ENCODE assay signal across 9 cellular contexts in the genomic region with DNA sequence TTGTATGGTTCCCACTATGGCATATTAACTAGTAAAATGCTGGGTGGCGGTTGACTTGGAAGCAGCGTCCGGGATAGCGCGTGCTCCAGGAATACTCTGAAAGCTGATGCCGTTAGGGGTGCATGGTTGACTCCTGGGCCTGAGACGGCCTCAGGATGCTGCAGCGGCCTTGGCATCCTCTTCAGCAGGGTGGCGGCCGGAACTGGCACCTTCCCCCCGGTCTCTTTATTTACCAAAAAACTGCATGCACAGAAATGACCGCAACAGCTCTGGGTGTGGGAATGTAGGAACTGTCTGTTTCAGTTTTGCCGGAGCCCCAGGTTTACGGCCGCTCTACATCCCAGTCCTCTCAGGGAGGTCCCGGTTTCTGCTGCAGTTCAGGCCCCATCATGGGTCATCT. TPM values are rescaled to one million over a fixed set of nuclear protein-coding genes. Genes with fewer than 3 reads are reported as not detected.
DNase-seq lines count a peak whose midpoint lies in the region; ATAC-seq, FAIRE-seq and TF ChIP-seq lines count a peak whose summit lies in the region.
"Had no signal": no experiment of that assay in that cellular context is flagged by ENCODE, and none has a peak within 500 bp of the region (broad histone marks: within the 10 kb centered on the region; RNA-seq: fewer than 3 reads in every experiment).

No MANE protein-coding gene starts in this region.

- peaks cover 6% of the 10 kb centered on the region for H3K9me1 ChIP-seq in keratinocyte (ENCODE audit: control insufficient read depth, extremely low read depth, insufficient read depth, low read length)

- peaks cover 92% of the 10 kb centered on the region for H3K36me3 Mint-ChIP-seq in activated T-cell treated with anti-CD3 and anti-CD28 coated beads, Interleukin-2, amount 50 U/mL, for 24 hours (ENCODE audit: low read depth)
- H3K36me3 Mint-ChIP-seq in activated T-cell treated with anti-CD3 and anti-CD28 coated beads, Interleukin-2, amount 50 U/mL, for 4 hours (ENCODE audit: insufficient read depth) = peaks cover 45% of the 10 kb centered on the region
- peaks cover 19% of the 10 kb centered on the region for H3K36me3 Mint-ChIP-seq in activated naive CD8-positive, alpha-beta T cell
- H3K36me3 Mint-ChIP-seq in nephron progenitor cell (ENCODE audit: low read depth) = peaks cover 30% of the 10 kb centered on the region

- in situ Hi-C loops in GM13976 (cut with MboI; ENCODE audit: low sequenced_read_pairs, unreplicated experiment) = no loop called here

- H3K4me3 ChIP-seq in keratinocyte (ENCODE audit: control insufficient read depth in 2 of 3, extremely low read depth in 1 of 3, insufficient read depth in 2 of 3, low read depth in 1 of 3, low read length in 3 of 3) (peak overlapping the region in 2 of 3 experiments; percentile 30 to 63), tibial artery (peak overlapping the region; percentile 18 to 29)

- H4K20me1 ChIP-seq in keratinocyte (ENCODE audit: control insufficient read depth, extremely low read depth, insufficient read depth, low read length) = no peaks in the 10 kb centered on the region

- TF ChIP-seq CTCF in keratinocyte (optimal IDR thresholded peaks at IDR 0.05 in 1 of 3, IDR thresholded peaks at IDR 0.05 in 1 of 3, conservative IDR thresholded peaks at IDR 0.05 in 1 of 3; ENCODE audit: extremely low read depth in 1 of 3, insufficient read depth in 2 of 3, low read length in 3 of 3) (no peak), tibial artery (IDR thresholded peaks at IDR 0.05) (no peak), nephron progenitor cell (IDR thresholded peaks at IDR 0.05) (no peak), GM13976 (IDR thresholded peaks at IDR 0.05; ENCODE audit: borderline replicate concordance, control extremely low read depth, extremely low read depth, insufficient read depth, missing control alignments) (no peak)

- H3K27me3 ChIP-seq in keratinocyte (ENCODE audit: control insufficient read depth, extremely low read depth, insufficient read depth, low read length) (no peaks in the 10 kb centered on the region), tibial artery (no peaks in the 10 kb centered on the region)

- no peak for ATAC-seq in activated T-cell treated with anti-CD3 and anti-CD28 coated beads, Interleukin-2, amount 50 U/mL, for 4 hours
- no peak for ATAC-seq in GM21381 (IDR thresholded peaks at IDR 0.05; ENCODE audit: unreplicated experiment)

- H3K9me3 ChIP-seq in keratinocyte (ENCODE audit: control insufficient read depth, low read depth, low read length) = no peaks in the 10 kb centered on the region
- no peaks in the 10 kb centered on the region for H3K9me3 ChIP-seq in tibial artery

- DNase-seq in activated T-cell treated with anti-CD3 and anti-CD28 coated beads, Interleukin-2, amount 50 U/mL, for 24 hours = no peak
- DNase-seq in activated T-cell treated with anti-CD3 and anti-CD28 coated beads, Interleukin-2, amount 50 U/mL, for 4 hours = no peak
- no peak for DNase-seq in keratinocyte (ENCODE audit: low read depth, low spot score)
- DNase-seq in tibial artery = peak in 1 of 2 donors; percentile 68
- DNase-seq in nephron progenitor cell = no peak
- DNase-seq in GM13976 (ENCODE audit: low spot score) = no peak
- DNase-seq: C1 segment of cervical spinal cord had no signal

- dilution Hi-C loops in keratinocyte (cut with MboI; ENCODE audit: extremely low pct_ligation_motif_present, low sequenced_read_pairs) = no loop called here

- peak overlapping the region; percentile 60 for H3K4me3 Mint-ChIP-seq in activated T-cell treated with anti-CD3 and anti-CD28 coated beads, Interleukin-2, amount 50 U/mL, for 24 hours
- no peak overlapping the region for H3K4me3 Mint-ChIP-seq in activated T-cell treated with anti-CD3 and anti-CD28 coated beads, Interleukin-2, amount 50 U/mL, for 4 hours
- no peak overlapping the region for H3K4me3 Mint-ChIP-seq in activated naive CD8-positive, alpha-beta T cell
- no peak overlapping the region for H3K4me3 Mint-ChIP-seq in nephron progenitor cell

- no peak for FAIRE-seq in keratinocyte (lab: Jason Lieb, UNC)

- H3K9me3 Mint-ChIP-seq in activated T-cell treated with anti-CD3 and anti-CD28 coated beads, Interleukin-2, amount 50 U/mL, for 24 hours = no peaks in the 10 kb centered on the region
- H3K9me3 Mint-ChIP-seq in activated T-cell treated with anti-CD3 and anti-CD28 coated beads, Interleukin-2, amount 50 U/mL, for 4 hours = no peaks in the 10 kb centered on the region
- H3K9me3 Mint-ChIP-seq in activated naive CD8-positive, alpha-beta T cell (ENCODE audit: low read depth) = no peaks in the 10 kb centered on the region
- peaks cover 3% of the 10 kb centered on the region for H3K9me3 Mint-ChIP-seq in nephron progenitor cell

- H3K36me3 ChIP-seq in keratinocyte (ENCODE audit: control insufficient read depth in 2 of 2, extremely low read depth in 1 of 2, insufficient read depth in 2 of 2, low read length in 2 of 2) = peaks cover 13 to 27% of the 10 kb centered on the region in 2 experiments
- peaks cover 0 to 20% (median 10%) of the 10 kb centered on the region in 3 donors for H3K36me3 ChIP-seq in tibial artery

- peaks cover 70% of the 10 kb centered on the region for H3K79me2 ChIP-seq in keratinocyte (ENCODE audit: control insufficient read depth, insufficient read depth, low read length)

- H3K27ac Mint-ChIP-seq in activated T-cell treated with anti-CD3 and anti-CD28 coated beads, Interleukin-2, amount 50 U/mL, for 24 hours = peak overlapping the region; percentile 96
- peak overlapping the region; percentile 92 for H3K27ac Mint-ChIP-seq in activated naive CD8-positive, alpha-beta T cell
- H3K27ac Mint-ChIP-seq in nephron progenitor cell = no peak overlapping the region

- intact Hi-C loops in tibial artery (cut with DNase I; ENCODE audit: low total_unique reads) = no loop called here

- H3K4me1 Mint-ChIP-seq in activated T-cell treated with anti-CD3 and anti-CD28 coated beads, Interleukin-2, amount 50 U/mL, for 24 hours (ENCODE audit: low read depth) = peaks cover 72% of the 10 kb centered on the region
- peaks cover 61% of the 10 kb centered on the region for H3K4me1 Mint-ChIP-seq in activated T-cell treated with anti-CD3 and anti-CD28 coated beads, Interleukin-2, amount 50 U/mL, for 4 hours (ENCODE audit: low read depth)
- peaks cover 54% of the 10 kb centered on the region for H3K4me1 Mint-ChIP-seq in activated naive CD8-positive, alpha-beta T cell (ENCODE audit: low read depth)
- peaks cover 45% of the 10 kb centered on the region for H3K4me1 Mint-ChIP-seq in nephron progenitor cell

- H2AFZ ChIP-seq in keratinocyte (ENCODE audit: control insufficient read depth, low read length) = no peak overlapping the region

- peak overlapping the region; percentile 85 for H3K27ac ChIP-seq in keratinocyte (ENCODE audit: control insufficient read depth, insufficient read depth, low read length)
- H3K27ac ChIP-seq in tibial artery = peak overlapping the region; percentile 72 to 81

- H3K9ac ChIP-seq in keratinocyte (ENCODE audit: control insufficient read depth, extremely low read depth, insufficient read depth, low read length) = peak overlapping the region; percentile 41

- H3K27me3 Mint-ChIP-seq in activated T-cell treated with anti-CD3 and anti-CD28 coated beads, Interleukin-2, amount 50 U/mL, for 24 hours = no peaks in the 10 kb centered on the region
- no peaks in the 10 kb centered on the region for H3K27me3 Mint-ChIP-seq in activated T-cell treated with anti-CD3 and anti-CD28 coated beads, Interleukin-2, amount 50 U/mL, for 4 hours (ENCODE audit: low read depth)
- no peaks in the 10 kb centered on the region for H3K27me3 Mint-ChIP-seq in activated naive CD8-positive, alpha-beta T cell
- no peaks in the 10 kb centered on the region for H3K27me3 Mint-ChIP-seq in nephron progenitor cell (ENCODE audit: low read depth, poor library complexity)

- H3K4me2 ChIP-seq in keratinocyte (ENCODE audit: control insufficient read depth, extremely low read depth, insufficient read depth, low read depth, low read length) = peak overlapping the region; percentile 54

- H3K4me1 ChIP-seq in keratinocyte (ENCODE audit: control insufficient read depth, extremely low read depth, insufficient read depth, low read length) (peaks cover 57% of the 10 kb centered on the region), tibial artery (peaks cover 3 to 52% (median 22%) of the 10 kb centered on the region in 4 donors)

RNA-seq across cellular contexts. Expression of gene PFKP, which starts 28.8 kb away (rescaled TPM):
- 100 to 1,000 TPM; 239 to 271 (median 253) TPM for total RNA-seq in activated T-cell treated with anti-CD3 and anti-CD28 coated beads, Interleukin-2, amount 50 U/mL, for 4 hours
- polyA plus RNA-seq in keratinocyte = 104 to 134 TPM (median 117 TPM) in 3 replicates
- 117 TPM for polyA plus RNA-seq in keratinocyte (2011; ENCODE audit: low read depth)
- 79.3 and 111 TPM in 2 replicates for polyA plus RNA-seq in keratinocyte (2011; cell fraction: cytosol; rRNA removed)
- 162 and 174 TPM in 2 replicates for polyA plus RNA-seq in keratinocyte (2011; cell fraction: nucleus; rRNA removed)
- 134 and 205 TPM in 2 replicates for polyA plus RNA-seq in keratinocyte (2012; ENCODE audit: low replicate concordance)
- polyA minus RNA-seq in keratinocyte = 91.1 to 184 TPM (median 107 TPM) in 3 replicates
- 150 TPM for polyA minus RNA-seq in keratinocyte (2011; cell fraction: cytosol; rRNA and poly(A)+ RNA removed)
- polyA minus RNA-seq in keratinocyte (2011; cell fraction: nucleus; rRNA and poly(A)+ RNA removed) = 95.1 and 112 TPM in 2 replicates
